18 cellular contexts compared by ENCODE assay signal in genomic region chr4:163638909-163639308, GRCh38.
DNase-seq lines count a peak whose midpoint lies in the region; TF ChIP-seq lines count a peak whose summit lies in the region.
"Had no signal": no experiment of that assay in that cellular context is flagged by ENCODE, and none has a peak within 500 bp of the region (broad histone marks: within the 10 kb centered on the region; RNA-seq: fewer than 3 reads in every experiment).

No MANE protein-coding gene starts in this region.

- peaks cover 7% of the 10 kb centered on the region for H3K4me1 Mint-ChIP-seq in MCF 10A (ENCODE audit: insufficient read depth, unreplicated experiment)
- peaks cover 10% of the 10 kb centered on the region for H3K4me1 Mint-ChIP-seq in mesothelial cell of epicardium
- H3K4me1 Mint-ChIP-seq in activated T-helper 1 cell treated with anti-CD3 and anti-CD28 coated beads, Interleukin-12 subunit alpha, Interleukin-12 subunit beta, Interleukin-2, Interleukin-4 antibody, amounts not matched to agents 30 ng/mL and 10 ng/mL and 1 ng/mL, durations not matched to agents 14 hours and 24 hours and 36 hours (ENCODE audit: low read depth): no peaks in the 10 kb centered on the region
- H3K4me1 Mint-ChIP-seq: CD14-positive monocyte, H9 had no signal

- H3K36me3 ChIP-seq in breast epithelium (no peaks in the 10 kb centered on the region), SK-N-MC (ENCODE audit: insufficient read depth, low read length) (no peaks in the 10 kb centered on the region)
- H3K36me3 ChIP-seq: BLaER1 had no signal

- H3K27ac Mint-ChIP-seq in MCF 10A (ENCODE audit: low read depth, unreplicated experiment) (no peak overlapping the region), mesothelial cell of epicardium (peak overlapping the region; percentile 45)
- H3K27ac Mint-ChIP-seq in activated T-helper 1 cell treated with anti-CD3 and anti-CD28 coated beads, Interleukin-12 subunit alpha, Interleukin-12 subunit beta, Interleukin-2, Interleukin-4 antibody, amounts not matched to agents 30 ng/mL and 10 ng/mL and 1 ng/mL, durations not matched to agents 14 hours and 24 hours and 36 hours: no peak overlapping the region
- H3K27ac Mint-ChIP-seq: CD14-positive monocyte; CD8-positive, alpha-beta T cell; H9 had no signal

- TF ChIP-seq POLR2A in breast epithelium (IDR thresholded peaks at IDR 0.05): no peak

- no peaks in the 10 kb centered on the region for H3K9me3 Mint-ChIP-seq in MCF 10A (ENCODE audit: unreplicated experiment)
- H3K9me3 Mint-ChIP-seq in mesothelial cell of epicardium: peaks cover 3% of the 10 kb centered on the region
- H3K9me3 Mint-ChIP-seq in activated T-helper 1 cell treated with anti-CD3 and anti-CD28 coated beads, Interleukin-12 subunit alpha, Interleukin-12 subunit beta, Interleukin-2, Interleukin-4 antibody, amounts not matched to agents 30 ng/mL and 10 ng/mL and 1 ng/mL, durations not matched to agents 14 hours and 24 hours and 36 hours: no peaks in the 10 kb centered on the region
- H3K9me3 Mint-ChIP-seq: CD8-positive, alpha-beta T cell; H9 had no signal

- H3K27me3 Mint-ChIP-seq in MCF 10A (ENCODE audit: insufficient read depth, unreplicated experiment): no peaks in the 10 kb centered on the region
- no peaks in the 10 kb centered on the region for H3K27me3 Mint-ChIP-seq in mesothelial cell of epicardium (ENCODE audit: low read depth)
- no peaks in the 10 kb centered on the region for H3K27me3 Mint-ChIP-seq in activated T-helper 1 cell treated with anti-CD3 and anti-CD28 coated beads, Interleukin-12 subunit alpha, Interleukin-12 subunit beta, Interleukin-2, Interleukin-4 antibody, amounts not matched to agents 30 ng/mL and 10 ng/mL and 1 ng/mL, durations not matched to agents 14 hours and 24 hours and 36 hours (ENCODE audit: insufficient read depth)

- H3K9me3 ChIP-seq in breast epithelium (no peaks in the 10 kb centered on the region), SK-N-MC (ENCODE audit: low read depth, low read length) (no peaks in the 10 kb centered on the region)
- H3K9me3 ChIP-seq: A549, BLaER1 had no signal

- CTCF ChIA-PET in MCF 10A (lab: Yijun Ruan, JAX): no interaction called here

- no TSS peak for BruUV-seq in MCF 10A (replicated peaks; lab: Mats Ljungman, UMichigan)

- POLR2A ChIA-PET in MCF 10A (lab: Yijun Ruan, JAX): no interaction called here

- H3K4me3 Mint-ChIP-seq in MCF 10A (ENCODE audit: unreplicated experiment) (no peak overlapping the region), mesothelial cell of epicardium (no peak overlapping the region)
- no peak overlapping the region for H3K4me3 Mint-ChIP-seq in activated T-helper 1 cell treated with anti-CD3 and anti-CD28 coated beads, Interleukin-12 subunit alpha, Interleukin-12 subunit beta, Interleukin-2, Interleukin-4 antibody, amounts not matched to agents 30 ng/mL and 10 ng/mL and 1 ng/mL, durations not matched to agents 14 hours and 24 hours and 36 hours
- H3K4me3 Mint-ChIP-seq: CD14-positive monocyte; CD8-positive, alpha-beta T cell; H9 had no signal

- no peaks in the 10 kb centered on the region for H3K27me3 ChIP-seq in breast epithelium
- H3K27me3 ChIP-seq: BLaER1 had no signal

- H3K4me1 ChIP-seq in breast epithelium: no peaks in the 10 kb centered on the region
- H3K4me1 ChIP-seq: A549, BLaER1 had no signal

- DNase-seq in MCF 10A (ENCODE audit: unreplicated experiment) (peak; percentile 33), breast epithelium (ENCODE audit: low spot score in 2 of 2) (no peak), SK-N-MC (ENCODE audit: low read depth, low spot score) (peak; percentile 83), mesothelial cell of epicardium (ENCODE audit: low spot score in 2 of 2, unreplicated experiment in 2 of 2) (no peak), NCI-H526 (lab: John Stamatoyannopoulos, UW) (no peak)
- DNase-seq in activated T-helper 1 cell treated with anti-CD3 and anti-CD28 coated beads, Interleukin-12 subunit alpha, Interleukin-12 subunit beta, Interleukin-2, Interleukin-4 antibody, amounts not matched to agents 30 ng/mL and 10 ng/mL and 1 ng/mL, durations not matched to agents 14 hours and 24 hours and 36 hours (ENCODE audit: low spot score): no peak
- DNase-seq in NK-92 treated with Interleukin-12 subunit alpha and Interleukin-12 subunit beta, amount 100 ng/mL, for 24 hours (lab: John Stamatoyannopoulos, UW): no peak
- DNase-seq: Calu3; CD8-positive, alpha-beta T cell; DMS 273 treated with DMSO at 0.1 percent for 48 hours; DMS53; DND-41; EL; H9 had no signal

- peak overlapping the region; percentile 74 for H3K9ac ChIP-seq in SK-N-MC (ENCODE audit: insufficient read length)
- H3K9ac ChIP-seq: BLaER1 had no signal

- TF ChIP-seq CTCF in MCF 10A (IDR thresholded peaks at IDR 0.05; ENCODE audit: unreplicated experiment) (no peak), breast epithelium (IDR thresholded peaks at IDR 0.05) (no peak), mesothelial cell of epicardium (IDR thresholded peaks at IDR 0.05; ENCODE audit: unreplicated experiment) (no peak)

- no peak overlapping the region for H3K27ac ChIP-seq in breast epithelium
- peak overlapping the region; percentile 98 for H3K27ac ChIP-seq in SK-N-MC
- H3K27ac ChIP-seq: A549, BLaER1 had no signal

- no peak overlapping the region for H3K4me3 ChIP-seq in breast epithelium
- H3K4me3 ChIP-seq in SK-N-MC: peak overlapping the region; percentile 75
- H3K4me3 ChIP-seq: A549, BLaER1, GM12878 had no signal

- intact Hi-C loops in MCF 10A (cut with micrococcal nuclease): no loop called here
- intact Hi-C loops in breast epithelium (cut with DNase I; ENCODE audit: low total_unique reads): no loop called here
- intact Hi-C loops in activated T-helper 1 cell treated with anti-CD3 and anti-CD28 coated beads, Interleukin-12 subunit alpha, Interleukin-12 subunit beta, Interleukin-2, Interleukin-4 antibody, amounts not matched to agents 30 ng/mL and 10 ng/mL and 1 ng/mL, durations not matched to agents 14 hours and 24 hours and 36 hours (cut with micrococcal nuclease): no loop called here

- no peaks in the 10 kb centered on the region for H3K36me3 Mint-ChIP-seq in MCF 10A (ENCODE audit: insufficient read depth, unreplicated experiment)
- H3K36me3 Mint-ChIP-seq in mesothelial cell of epicardium: no peaks in the 10 kb centered on the region
- no peaks in the 10 kb centered on the region for H3K36me3 Mint-ChIP-seq in activated T-helper 1 cell treated with anti-CD3 and anti-CD28 coated beads, Interleukin-12 subunit alpha, Interleukin-12 subunit beta, Interleukin-2, Interleukin-4 antibody, amounts not matched to agents 30 ng/mL and 10 ng/mL and 1 ng/mL, durations not matched to agents 14 hours and 24 hours and 36 hours (ENCODE audit: low read depth)
- H3K36me3 Mint-ChIP-seq: CD14-positive monocyte; CD8-positive, alpha-beta T cell had no signal

Comparison
In these comparisons a context has a peak if more than half of its experiments do, and no peak if none do; other contexts are left out.
1. DNase-seq: peak in MCF 10A (single experiment) and SK-N-MC (single experiment); none in breast epithelium (0 of 2), mesothelial cell of epicardium (0 of 2), NCI-H526 (0 of 2), activated T-helper 1 cell treated with anti-CD3 and anti-CD28 coated beads, Interleukin-12 subunit alpha, Interleukin-12 subunit beta, Interleukin-2, Interleukin-4 antibody, amounts not matched to agents 30 ng/mL and 10 ng/mL and 1 ng/mL, durations not matched to agents 14 hours and 24 hours and 36 hours (single experiment) and NK-92 treated with Interleukin-12 subunit alpha and Interleukin-12 subunit beta, amount 100 ng/mL, for 24 hours (single experiment).